11 cellular contexts compared by ENCODE assay signal in genomic region chr7:2066251-2066919, GRCh38.
DNase-seq lines count a peak whose midpoint lies in the region; ATAC-seq and TF ChIP-seq lines count a peak whose summit lies in the region.
"Had no signal": no experiment of that assay in that cellular context is flagged by ENCODE, and none has a peak within 500 bp of the region (broad histone marks: within the 10 kb centered on the region; RNA-seq: fewer than 3 reads in every experiment).

No MANE protein-coding gene starts in this region.

- H3K4me3 Mint-ChIP-seq in activated CD8-positive, alpha-beta T cell treated with anti-CD3 and anti-CD28 coated beads, Interleukin-2, amount 10 ng/mL, durations not matched to agents 7 days and 5 days = peak overlapping the region; percentile 46
- no peak overlapping the region for H3K4me3 Mint-ChIP-seq in endodermal cell
- no peak overlapping the region for H3K4me3 Mint-ChIP-seq in stimulated activated naive CD8-positive, alpha-beta T cell treated with anti-CD3 and anti-CD28 coated beads, Interleukin-15, Interleukin-2, amounts not matched to agents 100 ng/mL and 50 ng/mL, for 24 hours

- H3K9ac ChIP-seq in endodermal cell (ENCODE audit: extremely low read depth, low read length, poor library complexity, severe bottlenecking) = no peak overlapping the region

- no peaks in the 10 kb centered on the region for H3K27me3 Mint-ChIP-seq in activated CD8-positive, alpha-beta T cell treated with anti-CD3 and anti-CD28 coated beads, Interleukin-2, amount 10 ng/mL, durations not matched to agents 7 days and 5 days (ENCODE audit: low read depth)
- H3K27me3 Mint-ChIP-seq in endodermal cell (ENCODE audit: insufficient read depth) = no peaks in the 10 kb centered on the region
- no peaks in the 10 kb centered on the region for H3K27me3 Mint-ChIP-seq in stimulated activated naive CD8-positive, alpha-beta T cell treated with anti-CD3 and anti-CD28 coated beads, Interleukin-15, Interleukin-2, amounts not matched to agents 100 ng/mL and 50 ng/mL, for 24 hours

- H3K4me1 Mint-ChIP-seq in activated CD8-positive, alpha-beta T cell treated with anti-CD3 and anti-CD28 coated beads, Interleukin-2, amount 10 ng/mL, durations not matched to agents 7 days and 5 days (ENCODE audit: low read depth) = peaks cover 12% of the 10 kb centered on the region
- no peaks in the 10 kb centered on the region for H3K4me1 Mint-ChIP-seq in endodermal cell
- peaks cover 30% of the 10 kb centered on the region for H3K4me1 Mint-ChIP-seq in stimulated activated naive CD8-positive, alpha-beta T cell treated with anti-CD3 and anti-CD28 coated beads, Interleukin-15, Interleukin-2, amounts not matched to agents 100 ng/mL and 50 ng/mL, for 24 hours (ENCODE audit: low read depth)

- intact Hi-C loops in Right ventricle myocardium superior (cut with DNase I) (no loop called here), left ventricle myocardium inferior (cut with micrococcal nuclease) (no loop called here)

- H3K27me3 ChIP-seq in left ventricle myocardium inferior (ENCODE audit: low read depth) (no peaks in the 10 kb centered on the region), endodermal cell (ENCODE audit: control insufficient read depth, insufficient read depth, low read length, poor library complexity, severe bottlenecking) (no peaks in the 10 kb centered on the region)

- WGBS in endodermal cell (ENCODE audit: insufficient coverage in 1 of 2, insufficient read length in 1 of 2), 2 experiments = 92 to 93% methylated on average over 18 to 28 of the region's 28 CpGs

- peaks cover 22% of the 10 kb centered on the region for H3K36me3 ChIP-seq in left ventricle myocardium inferior
- peaks cover 2% of the 10 kb centered on the region for H3K36me3 ChIP-seq in endodermal cell (ENCODE audit: control insufficient read depth, insufficient read depth, low read length)

- TF ChIP-seq CTCF in left ventricle myocardium inferior (IDR thresholded peaks at IDR 0.05; ENCODE audit: borderline replicate concordance) = no peak
- TF ChIP-seq CTCF in endodermal cell (conservative IDR thresholded peaks at IDR 0.05) = no peak

- CTCF ChIA-PET in activated CD8-positive, alpha-beta T cell treated with anti-CD3 and anti-CD28 coated beads, Interleukin-2, amount 10 ng/mL, durations not matched to agents 7 days and 5 days (lab: Charles Lee) = interaction anchor here (1.2 kb wide), 1 partner anchor 282 kb away, joined by 3 read pairs; no protein-coding TSS in a partner anchor

- H3K36me3 Mint-ChIP-seq in activated CD8-positive, alpha-beta T cell treated with anti-CD3 and anti-CD28 coated beads, Interleukin-2, amount 10 ng/mL, durations not matched to agents 7 days and 5 days (ENCODE audit: low read depth) = peaks cover 5% of the 10 kb centered on the region
- peaks cover 31% of the 10 kb centered on the region for H3K36me3 Mint-ChIP-seq in endodermal cell (ENCODE audit: low read depth)
- peaks cover 7% of the 10 kb centered on the region for H3K36me3 Mint-ChIP-seq in stimulated activated naive CD8-positive, alpha-beta T cell treated with anti-CD3 and anti-CD28 coated beads, Interleukin-15, Interleukin-2, amounts not matched to agents 100 ng/mL and 50 ng/mL, for 24 hours (ENCODE audit: low read depth)

- no peaks in the 10 kb centered on the region for H3K9me3 Mint-ChIP-seq in activated CD8-positive, alpha-beta T cell treated with anti-CD3 and anti-CD28 coated beads, Interleukin-2, amount 10 ng/mL, durations not matched to agents 7 days and 5 days (ENCODE audit: insufficient read depth)
- H3K9me3 Mint-ChIP-seq in endodermal cell = no peaks in the 10 kb centered on the region
- no peaks in the 10 kb centered on the region for H3K9me3 Mint-ChIP-seq in stimulated activated naive CD8-positive, alpha-beta T cell treated with anti-CD3 and anti-CD28 coated beads, Interleukin-15, Interleukin-2, amounts not matched to agents 100 ng/mL and 50 ng/mL, for 24 hours

- no peaks in the 10 kb centered on the region for H3K9me3 ChIP-seq in left ventricle myocardium inferior (replicated peaks)
- no peaks in the 10 kb centered on the region for H3K9me3 ChIP-seq in endodermal cell (ENCODE audit: control insufficient read depth, low read length)

- peaks cover 23% of the 10 kb centered on the region for H3K4me1 ChIP-seq in left ventricle myocardium inferior
- no peaks in the 10 kb centered on the region for H3K4me1 ChIP-seq in endodermal cell (ENCODE audit: control insufficient read depth, insufficient read depth, low read length)

- DNase-seq in Right ventricle myocardium superior (no peak), left ventricle myocardium inferior (no peak), endodermal cell (no peak), occipital lobe (lab: John Stamatoyannopoulos, UW) (no peak), NCI-H1105 treated with DMSO at 0.1 percent for 48 hours (lab: John Stamatoyannopoulos, UW) (no peak), GOT3 (lab: John Stamatoyannopoulos, UW) (no peak)
- peak; percentile 58 for DNase-seq in activated CD8-positive, alpha-beta T cell treated with anti-CD3 and anti-CD28 coated beads, Interleukin-2, amount 10 ng/mL, durations not matched to agents 7 days and 5 days
- DNase-seq: dermis blood vessel endothelial cell, NCI-H1092 treated with DMSO at 0.1 percent for 48 hours, NCI-H69 had no signal

- ATAC-seq in Right ventricle myocardium superior (ENCODE audit: poor library complexity) = peak; percentile 49
- peak; percentile 77 for ATAC-seq in activated CD8-positive, alpha-beta T cell treated with anti-CD3 and anti-CD28 coated beads, Interleukin-2, amount 10 ng/mL, durations not matched to agents 7 days and 5 days

- H3K27ac Mint-ChIP-seq in activated CD8-positive, alpha-beta T cell treated with anti-CD3 and anti-CD28 coated beads, Interleukin-2, amount 10 ng/mL, durations not matched to agents 7 days and 5 days = peak overlapping the region; percentile 82
- H3K27ac Mint-ChIP-seq in endodermal cell = no peak overlapping the region
- H3K27ac Mint-ChIP-seq in stimulated activated naive CD8-positive, alpha-beta T cell treated with anti-CD3 and anti-CD28 coated beads, Interleukin-15, Interleukin-2, amounts not matched to agents 100 ng/mL and 50 ng/mL, for 24 hours = peak overlapping the region; percentile 68

- H3K4me3 ChIP-seq in left ventricle myocardium inferior (no peak overlapping the region), endodermal cell (ENCODE audit: low read length) (no peak overlapping the region)

- POLR2A ChIA-PET in activated CD8-positive, alpha-beta T cell treated with anti-CD3 and anti-CD28 coated beads, Interleukin-2, amount 10 ng/mL, durations not matched to agents 7 days and 5 days (lab: Charles Lee) = interaction anchor here (0.9 kb wide), 1 partner anchor 11 kb away, joined by 3 read pairs; no protein-coding TSS in a partner anchor

- no peak overlapping the region for H3K27ac ChIP-seq in left ventricle myocardium inferior (replicated peaks)
- H3K27ac ChIP-seq in endodermal cell (ENCODE audit: low read depth, low read length) = peak overlapping the region; percentile 78
